1 cellular context compared by ENCODE assay signal in genomic region chrX:37549619-37550018, GRCh38. TPM values are rescaled to one million over a fixed set of nuclear protein-coding genes. Genes with fewer than 3 reads are reported as not detected.
"Had no signal": no experiment of that assay in that cellular context is flagged by ENCODE, and none has a peak within 500 bp of the region (broad histone marks: within the 10 kb centered on the region; RNA-seq: fewer than 3 reads in every experiment).

No MANE protein-coding gene starts in this region.

RNA-seq across cellular contexts. Expression of gene LANCL3, which starts 21.8 kb away (rescaled TPM):
- total RNA-seq: GM23248 had no signal
- polyA plus RNA-seq: GM23248 had no signal
